1 cellular context compared by ENCODE assay signal in the genomic region with DNA sequence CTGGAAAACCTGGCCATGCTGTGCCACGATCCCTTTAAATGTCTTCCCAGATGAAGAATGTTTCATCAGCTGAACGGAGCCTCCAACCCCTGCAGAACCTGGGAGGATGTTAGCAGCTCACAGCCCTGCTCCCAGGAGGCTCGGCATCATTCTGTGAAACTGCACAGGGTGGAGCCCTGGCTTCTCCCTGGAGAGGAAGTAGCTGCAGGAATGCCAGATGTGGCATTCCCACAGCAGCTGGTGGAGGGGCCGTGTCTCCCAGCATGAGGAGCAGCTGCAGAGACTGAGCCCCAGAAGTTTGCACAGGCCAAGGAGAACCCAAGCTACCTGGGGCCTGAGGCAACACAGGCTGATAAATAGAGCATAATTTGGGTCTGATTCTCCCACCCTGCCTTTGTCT.
TF ChIP-seq lines count a peak whose summit lies in the region.

No MANE protein-coding gene starts in this region.

TF ChIP-seq in WTC11, 78 proteins besides CTCF, POLR2A, EP300 and RAD21 (continued from another document):
- TF ChIP-seq, protein P1, sequence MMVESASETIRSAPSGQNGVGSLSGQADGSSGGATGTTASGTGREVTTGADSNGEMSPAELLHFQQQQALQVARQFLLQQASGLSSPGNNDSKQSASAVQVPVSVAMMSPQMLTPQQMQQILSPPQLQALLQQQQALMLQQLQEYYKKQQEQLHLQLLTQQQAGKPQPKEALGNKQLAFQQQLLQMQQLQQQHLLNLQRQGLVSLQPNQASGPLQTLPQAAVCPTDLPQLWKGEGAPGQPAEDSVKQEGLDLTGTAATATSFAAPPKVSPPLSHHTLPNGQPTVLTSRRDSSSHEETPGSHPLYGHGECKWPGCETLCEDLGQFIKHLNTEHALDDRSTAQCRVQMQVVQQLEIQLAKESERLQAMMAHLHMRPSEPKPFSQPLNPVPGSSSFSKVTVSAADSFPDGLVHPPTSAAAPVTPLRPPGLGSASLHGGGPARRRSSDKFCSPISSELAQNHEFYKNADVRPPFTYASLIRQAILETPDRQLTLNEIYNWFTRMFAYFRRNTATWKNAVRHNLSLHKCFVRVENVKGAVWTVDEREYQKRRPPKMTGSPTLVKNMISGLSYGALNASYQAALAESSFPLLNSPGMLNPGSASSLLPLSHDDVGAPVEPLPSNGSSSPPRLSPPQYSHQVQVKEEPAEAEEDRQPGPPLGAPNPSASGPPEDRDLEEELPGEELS (CRISPR knock-in tag; IDR thresholded peaks at IDR 0.05): no peak
- no peak for TF ChIP-seq ZNF121 (CRISPR knock-in tag; IDR thresholded peaks at IDR 0.05)
- TF ChIP-seq OVOL2 (CRISPR knock-in tag; IDR thresholded peaks at IDR 0.05; ENCODE audit: borderline replicate concordance): no peak
- TF ChIP-seq SMAD4 (CRISPR knock-in tag; IDR thresholded peaks at IDR 0.05): no peak
- TF ChIP-seq, protein P2, sequence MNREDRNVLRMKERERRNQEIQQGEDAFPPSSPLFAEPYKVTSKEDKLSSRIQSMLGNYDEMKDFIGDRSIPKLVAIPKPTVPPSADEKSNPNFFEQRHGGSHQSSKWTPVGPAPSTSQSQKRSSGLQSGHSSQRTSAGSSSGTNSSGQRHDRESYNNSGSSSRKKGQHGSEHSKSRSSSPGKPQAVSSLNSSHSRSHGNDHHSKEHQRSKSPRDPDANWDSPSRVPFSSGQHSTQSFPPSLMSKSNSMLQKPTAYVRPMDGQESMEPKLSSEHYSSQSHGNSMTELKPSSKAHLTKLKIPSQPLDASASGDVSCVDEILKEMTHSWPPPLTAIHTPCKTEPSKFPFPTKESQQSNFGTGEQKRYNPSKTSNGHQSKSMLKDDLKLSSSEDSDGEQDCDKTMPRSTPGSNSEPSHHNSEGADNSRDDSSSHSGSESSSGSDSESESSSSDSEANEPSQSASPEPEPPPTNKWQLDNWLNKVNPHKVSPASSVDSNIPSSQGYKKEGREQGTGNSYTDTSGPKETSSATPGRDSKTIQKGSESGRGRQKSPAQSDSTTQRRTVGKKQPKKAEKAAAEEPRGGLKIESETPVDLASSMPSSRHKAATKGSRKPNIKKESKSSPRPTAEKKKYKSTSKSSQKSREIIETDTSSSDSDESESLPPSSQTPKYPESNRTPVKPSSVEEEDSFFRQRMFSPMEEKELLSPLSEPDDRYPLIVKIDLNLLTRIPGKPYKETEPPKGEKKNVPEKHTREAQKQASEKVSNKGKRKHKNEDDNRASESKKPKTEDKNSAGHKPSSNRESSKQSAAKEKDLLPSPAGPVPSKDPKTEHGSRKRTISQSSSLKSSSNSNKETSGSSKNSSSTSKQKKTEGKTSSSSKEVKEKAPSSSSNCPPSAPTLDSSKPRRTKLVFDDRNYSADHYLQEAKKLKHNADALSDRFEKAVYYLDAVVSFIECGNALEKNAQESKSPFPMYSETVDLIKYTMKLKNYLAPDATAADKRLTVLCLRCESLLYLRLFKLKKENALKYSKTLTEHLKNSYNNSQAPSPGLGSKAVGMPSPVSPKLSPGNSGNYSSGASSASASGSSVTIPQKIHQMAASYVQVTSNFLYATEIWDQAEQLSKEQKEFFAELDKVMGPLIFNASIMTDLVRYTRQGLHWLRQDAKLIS (CRISPR knock-in tag; IDR thresholded peaks at IDR 0.05; ENCODE audit: borderline replicate concordance): no peak
- TF ChIP-seq GABPB1 (CRISPR knock-in tag; IDR thresholded peaks at IDR 0.05): no peak
- TF ChIP-seq, protein P3, sequence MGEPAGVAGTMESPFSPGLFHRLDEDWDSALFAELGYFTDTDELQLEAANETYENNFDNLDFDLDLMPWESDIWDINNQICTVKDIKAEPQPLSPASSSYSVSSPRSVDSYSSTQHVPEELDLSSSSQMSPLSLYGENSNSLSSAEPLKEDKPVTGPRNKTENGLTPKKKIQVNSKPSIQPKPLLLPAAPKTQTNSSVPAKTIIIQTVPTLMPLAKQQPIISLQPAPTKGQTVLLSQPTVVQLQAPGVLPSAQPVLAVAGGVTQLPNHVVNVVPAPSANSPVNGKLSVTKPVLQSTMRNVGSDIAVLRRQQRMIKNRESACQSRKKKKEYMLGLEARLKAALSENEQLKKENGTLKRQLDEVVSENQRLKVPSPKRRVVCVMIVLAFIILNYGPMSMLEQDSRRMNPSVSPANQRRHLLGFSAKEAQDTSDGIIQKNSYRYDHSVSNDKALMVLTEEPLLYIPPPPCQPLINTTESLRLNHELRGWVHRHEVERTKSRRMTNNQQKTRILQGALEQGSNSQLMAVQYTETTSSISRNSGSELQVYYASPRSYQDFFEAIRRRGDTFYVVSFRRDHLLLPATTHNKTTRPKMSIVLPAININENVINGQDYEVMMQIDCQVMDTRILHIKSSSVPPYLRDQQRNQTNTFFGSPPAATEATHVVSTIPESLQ (CRISPR knock-in tag; IDR thresholded peaks at IDR 0.05): no peak
